Comparison of ENCODE assay signal across 1 cellular context in genomic region chr4:43456383-43456782, GRCh38.
A peak's percentile ranks its signal among the peaks of the same experiment; 100 is the strongest.
TF ChIP-seq lines count a peak whose summit lies in the region.

No MANE protein-coding gene starts in this region.

TF ChIP-seq in SK-N-SH, 30 proteins besides CTCF, POLR2A, EP300 and RAD21 (continued from another document):
- peak; percentile 36 for TF ChIP-seq MAX (IDR thresholded peaks at IDR 0.05; ENCODE audit: low read depth)
- TF ChIP-seq SIN3A (IDR thresholded peaks at IDR 0.05; ENCODE audit: borderline replicate concordance, low read depth, low read length), result no peak
- no peak for TF ChIP-seq ZBTB33 (IDR thresholded peaks at IDR 0.05; ENCODE audit: borderline replicate concordance, low read depth)
- no peak for TF ChIP-seq RFX5 (IDR thresholded peaks at IDR 0.05; ENCODE audit: low read length)
- no peak for TF ChIP-seq RCOR1 (IDR thresholded peaks at IDR 0.05; ENCODE audit: low read length)
- no peak for TF ChIP-seq IRF3 (IDR thresholded peaks at IDR 0.05; ENCODE audit: low read depth, low read length)
- TF ChIP-seq TAF1 (IDR thresholded peaks at IDR 0.05; ENCODE audit: borderline replicate concordance, low read depth, low read length), result peak; percentile 40; the same call in 1 of the 2 replicates
- TF ChIP-seq REST (IDR thresholded peaks at IDR 0.05; ENCODE audit: low read depth, low read length), result no peak
- TF ChIP-seq PBX3 (IDR thresholded peaks at IDR 0.05), result peak; percentile 41
- TF ChIP-seq POLR2AphosphoS5 (IDR thresholded peaks at IDR 0.05; ENCODE audit: low read depth, low read length), result peak; percentile 20; the same call in 1 of the 2 replicates
- TF ChIP-seq USF2 (IDR thresholded peaks at IDR 0.05; ENCODE audit: borderline replicate concordance, low read depth, low read length), result no peak
- TF ChIP-seq JUND (IDR thresholded peaks at IDR 0.05), result peak; percentile 63
